ENCODE assay signal across 1 cellular context in the genomic region with DNA sequence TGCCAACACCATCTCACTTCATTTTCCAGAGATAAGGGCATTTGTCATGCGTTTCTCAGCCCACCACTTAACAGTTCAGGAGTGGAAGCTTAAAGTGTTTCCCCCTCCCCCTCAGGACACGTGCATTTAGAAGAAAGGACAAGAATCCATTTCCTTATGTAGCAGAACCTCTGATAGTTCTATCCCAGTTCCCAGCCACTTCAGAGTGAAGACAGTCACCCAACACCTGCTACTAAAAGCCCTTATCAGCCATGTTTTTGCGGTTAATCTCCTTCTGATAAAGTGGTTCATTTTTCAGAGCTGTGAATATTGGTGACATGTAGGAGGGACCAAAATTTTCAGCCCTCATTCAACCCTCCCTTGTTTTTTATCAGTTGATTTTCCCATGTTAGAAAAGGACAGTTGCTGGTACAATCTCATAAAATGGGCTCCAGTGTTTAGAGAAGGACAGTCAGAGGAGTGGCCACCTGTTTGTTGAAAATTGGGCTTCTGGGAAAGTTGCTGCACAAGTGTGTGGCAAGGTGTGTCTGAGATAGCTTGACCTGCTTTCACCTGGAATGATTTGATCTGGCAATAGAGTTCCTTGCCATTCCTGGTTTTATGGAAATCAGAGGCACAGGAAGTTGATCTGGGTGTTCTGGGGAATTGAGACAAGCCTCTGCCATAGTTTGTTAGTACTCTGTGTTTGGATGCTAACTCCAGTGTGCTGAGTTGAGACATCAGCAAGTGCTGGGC.
TF ChIP-seq lines count a peak whose summit lies in the region.

No MANE protein-coding gene starts in this region.

TF ChIP-seq in K562, 482 proteins besides CTCF, POLR2A, EP300 and RAD21 (continued from another document and continues in another):
- TF ChIP-seq, protein P1, sequence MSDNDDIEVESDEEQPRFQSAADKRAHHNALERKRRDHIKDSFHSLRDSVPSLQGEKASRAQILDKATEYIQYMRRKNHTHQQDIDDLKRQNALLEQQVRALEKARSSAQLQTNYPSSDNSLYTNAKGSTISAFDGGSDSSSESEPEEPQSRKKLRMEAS (CRISPR knock-in tag; IDR thresholded peaks at IDR 0.05) = peak; percentile 15; the same call in 1 of the 2 replicates
- TF ChIP-seq FOXM1 (IDR thresholded peaks at IDR 0.05; ENCODE audit: low read depth) (peak; percentile 26; the same call in 1 of the 2 replicates), FOXM1 (CRISPR knock-in tag; IDR thresholded peaks at IDR 0.05; ENCODE audit: low read depth) (no peak), NCOR1 (IDR thresholded peaks at IDR 0.05) (peak; percentile 51; the same call in 1 of the 2 replicates), KLF13 (tag; IDR thresholded peaks at IDR 0.05; ENCODE audit: borderline replicate concordance, low read depth) (no peak), MYC (IDR thresholded peaks at IDR 0.05; ENCODE audit: low read depth, low read length) (peak; percentile 48), MYC (CRISPR knock-in tag; IDR thresholded peaks at IDR 0.05; ENCODE audit: borderline replicate concordance, low read depth) (no peak), ZNF766 (CRISPR knock-in tag; conservative IDR thresholded peaks at IDR 0.05) (0 out of 2 replicates have a peak, but pooled peaks have one; percentile 43), SMARCE1 (IDR thresholded peaks at IDR 0.05) (0 out of 2 replicates have a peak, but pooled peaks have one; percentile 68), SMAD4 (CRISPR knock-in tag; conservative IDR thresholded peaks at IDR 0.05) (peak; percentile 34; the same call in 1 of the 2 replicates), ADNP (tag; IDR thresholded peaks at IDR 0.05) (no peak), NCOA1 (IDR thresholded peaks at IDR 0.05; ENCODE audit: low read depth) (no peak), ARNT (IDR thresholded peaks at IDR 0.05) (no peak), CHD1 (IDR thresholded peaks at IDR 0.05; ENCODE audit: low read length) (no peak), XRCC5 (IDR thresholded peaks at IDR 0.05; ENCODE audit: low read depth, low read length) (no peak), L3MBTL2 (IDR thresholded peaks at IDR 0.05) (peak; percentile 58), ZNF232 (CRISPR knock-in tag; IDR thresholded peaks at IDR 0.05) (no peak), SNIP1 (IDR thresholded peaks at IDR 0.05; ENCODE audit: low read depth) (no peak), KLF16 (IDR thresholded peaks at IDR 0.05) (peak; percentile 54; the same call in 1 of the 2 replicates), BCL6 (CRISPR knock-in tag; IDR thresholded peaks at IDR 0.05) (no peak), ZNF436 (CRISPR knock-in tag; IDR thresholded peaks at IDR 0.05) (no peak), SMARCA4 (IDR thresholded peaks at IDR 0.05) (peak; percentile 77; the same call in 1 of the 2 replicates), HDAC1 (IDR thresholded peaks at IDR 0.05) (peak in 1 of 2 experiments; percentile 32; a peak in 1 of 4 replicates), KDM2B (CRISPR knock-in tag; IDR thresholded peaks at IDR 0.05) (no peak), HIVEP1 (CRISPR knock-in tag; IDR thresholded peaks at IDR 0.05) (no peak), ARID1B (IDR thresholded peaks at IDR 0.05) (peak; percentile 79), JUND (IDR thresholded peaks at IDR 0.05; ENCODE audit: borderline replicate concordance, low read depth, low read length) (no peak), JUND (tag; IDR thresholded peaks at IDR 0.05; ENCODE audit: borderline replicate concordance, low read depth, low read length) (peak; percentile 33; the same call in 1 of the 3 replicates), FOSL1 (tag; conservative IDR thresholded peaks at IDR 0.05) (0 out of 2 replicates have a peak, but pooled peaks have one; percentile 27), NCOA2 (IDR thresholded peaks at IDR 0.05; ENCODE audit: partially characterized antibody in 2 of 2) (no peak), RCOR1 (IDR thresholded peaks at IDR 0.05; ENCODE audit: borderline replicate concordance in 1 of 2, low read depth in 2 of 2, low read length in 2 of 2) (peak in 1 of 2 experiments; percentile 85; a peak in 2 of 4 replicates), HDAC2 (IDR thresholded peaks at IDR 0.05) (peak; percentile 67; the same call in 1 of the 2 replicates), HLTF (IDR thresholded peaks at IDR 0.05) (no peak), STAG1 (CRISPR knock-in tag; IDR thresholded peaks at IDR 0.05; ENCODE audit: borderline replicate concordance) (no peak), GTF2F1 (IDR thresholded peaks at IDR 0.05; ENCODE audit: low read depth, low read length) (no peak), CBFA2T3 (IDR thresholded peaks at IDR 0.05) (peak; percentile 78), MEIS2 (IDR thresholded peaks at IDR 0.05; ENCODE audit: partially characterized antibody) (peak; percentile 94)
- TF ChIP-seq, protein P2, sequence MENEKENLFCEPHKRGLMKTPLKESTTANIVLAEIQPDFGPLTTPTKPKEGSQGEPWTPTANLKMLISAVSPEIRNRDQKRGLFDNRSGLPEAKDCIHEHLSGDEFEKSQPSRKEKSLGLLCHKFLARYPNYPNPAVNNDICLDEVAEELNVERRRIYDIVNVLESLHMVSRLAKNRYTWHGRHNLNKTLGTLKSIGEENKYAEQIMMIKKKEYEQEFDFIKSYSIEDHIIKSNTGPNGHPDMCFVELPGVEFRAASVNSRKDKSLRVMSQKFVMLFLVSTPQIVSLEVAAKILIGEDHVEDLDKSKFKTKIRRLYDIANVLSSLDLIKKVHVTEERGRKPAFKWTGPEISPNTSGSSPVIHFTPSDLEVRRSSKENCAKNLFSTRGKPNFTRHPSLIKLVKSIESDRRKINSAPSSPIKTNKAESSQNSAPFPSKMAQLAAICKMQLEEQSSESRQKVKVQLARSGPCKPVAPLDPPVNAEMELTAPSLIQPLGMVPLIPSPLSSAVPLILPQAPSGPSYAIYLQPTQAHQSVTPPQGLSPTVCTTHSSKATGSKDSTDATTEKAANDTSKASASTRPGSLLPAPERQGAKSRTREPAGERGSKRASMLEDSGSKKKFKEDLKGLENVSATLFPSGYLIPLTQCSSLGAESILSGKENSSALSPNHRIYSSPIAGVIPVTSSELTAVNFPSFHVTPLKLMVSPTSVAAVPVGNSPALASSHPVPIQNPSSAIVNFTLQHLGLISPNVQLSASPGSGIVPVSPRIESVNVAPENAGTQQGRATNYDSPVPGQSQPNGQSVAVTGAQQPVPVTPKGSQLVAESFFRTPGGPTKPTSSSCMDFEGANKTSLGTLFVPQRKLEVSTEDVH (IDR thresholded peaks at IDR 0.05; ENCODE audit: low read depth, partially characterized antibody) = no peak
- TF ChIP-seq, protein P3, sequence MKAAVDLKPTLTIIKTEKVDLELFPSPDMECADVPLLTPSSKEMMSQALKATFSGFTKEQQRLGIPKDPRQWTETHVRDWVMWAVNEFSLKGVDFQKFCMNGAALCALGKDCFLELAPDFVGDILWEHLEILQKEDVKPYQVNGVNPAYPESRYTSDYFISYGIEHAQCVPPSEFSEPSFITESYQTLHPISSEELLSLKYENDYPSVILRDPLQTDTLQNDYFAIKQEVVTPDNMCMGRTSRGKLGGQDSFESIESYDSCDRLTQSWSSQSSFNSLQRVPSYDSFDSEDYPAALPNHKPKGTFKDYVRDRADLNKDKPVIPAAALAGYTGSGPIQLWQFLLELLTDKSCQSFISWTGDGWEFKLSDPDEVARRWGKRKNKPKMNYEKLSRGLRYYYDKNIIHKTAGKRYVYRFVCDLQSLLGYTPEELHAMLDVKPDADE (conservative IDR thresholded peaks at IDR 0.05; ENCODE audit: control insufficient read depth, low read depth, low read length) = no peak
- TF ChIP-seq, protein P4, sequence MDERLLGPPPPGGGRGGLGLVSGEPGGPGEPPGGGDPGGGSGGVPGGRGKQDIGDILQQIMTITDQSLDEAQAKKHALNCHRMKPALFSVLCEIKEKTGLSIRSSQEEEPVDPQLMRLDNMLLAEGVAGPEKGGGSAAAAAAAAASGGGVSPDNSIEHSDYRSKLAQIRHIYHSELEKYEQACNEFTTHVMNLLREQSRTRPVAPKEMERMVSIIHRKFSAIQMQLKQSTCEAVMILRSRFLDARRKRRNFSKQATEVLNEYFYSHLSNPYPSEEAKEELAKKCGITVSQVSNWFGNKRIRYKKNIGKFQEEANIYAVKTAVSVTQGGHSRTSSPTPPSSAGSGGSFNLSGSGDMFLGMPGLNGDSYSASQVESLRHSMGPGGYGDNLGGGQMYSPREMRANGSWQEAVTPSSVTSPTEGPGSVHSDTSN (CRISPR knock-in tag; IDR thresholded peaks at IDR 0.05; ENCODE audit: low read depth) = no peak
- TF ChIP-seq, protein P4 (tag; conservative IDR thresholded peaks at IDR 0.05; ENCODE audit: low read depth) = peak; percentile 87
- TF ChIP-seq, protein P5, sequence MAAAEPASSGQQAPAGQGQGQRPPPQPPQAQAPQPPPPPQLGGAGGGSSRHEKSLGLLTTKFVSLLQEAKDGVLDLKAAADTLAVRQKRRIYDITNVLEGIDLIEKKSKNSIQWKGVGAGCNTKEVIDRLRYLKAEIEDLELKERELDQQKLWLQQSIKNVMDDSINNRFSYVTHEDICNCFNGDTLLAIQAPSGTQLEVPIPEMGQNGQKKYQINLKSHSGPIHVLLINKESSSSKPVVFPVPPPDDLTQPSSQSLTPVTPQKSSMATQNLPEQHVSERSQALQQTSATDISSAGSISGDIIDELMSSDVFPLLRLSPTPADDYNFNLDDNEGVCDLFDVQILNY (CRISPR knock-in tag; IDR thresholded peaks at IDR 0.05) = no peak
- TF ChIP-seq, protein P6, sequence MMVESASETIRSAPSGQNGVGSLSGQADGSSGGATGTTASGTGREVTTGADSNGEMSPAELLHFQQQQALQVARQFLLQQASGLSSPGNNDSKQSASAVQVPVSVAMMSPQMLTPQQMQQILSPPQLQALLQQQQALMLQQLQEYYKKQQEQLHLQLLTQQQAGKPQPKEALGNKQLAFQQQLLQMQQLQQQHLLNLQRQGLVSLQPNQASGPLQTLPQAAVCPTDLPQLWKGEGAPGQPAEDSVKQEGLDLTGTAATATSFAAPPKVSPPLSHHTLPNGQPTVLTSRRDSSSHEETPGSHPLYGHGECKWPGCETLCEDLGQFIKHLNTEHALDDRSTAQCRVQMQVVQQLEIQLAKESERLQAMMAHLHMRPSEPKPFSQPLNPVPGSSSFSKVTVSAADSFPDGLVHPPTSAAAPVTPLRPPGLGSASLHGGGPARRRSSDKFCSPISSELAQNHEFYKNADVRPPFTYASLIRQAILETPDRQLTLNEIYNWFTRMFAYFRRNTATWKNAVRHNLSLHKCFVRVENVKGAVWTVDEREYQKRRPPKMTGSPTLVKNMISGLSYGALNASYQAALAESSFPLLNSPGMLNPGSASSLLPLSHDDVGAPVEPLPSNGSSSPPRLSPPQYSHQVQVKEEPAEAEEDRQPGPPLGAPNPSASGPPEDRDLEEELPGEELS (CRISPR knock-in tag; IDR thresholded peaks at IDR 0.05; ENCODE audit: borderline replicate concordance) = no peak
- TF ChIP-seq, protein P7, sequence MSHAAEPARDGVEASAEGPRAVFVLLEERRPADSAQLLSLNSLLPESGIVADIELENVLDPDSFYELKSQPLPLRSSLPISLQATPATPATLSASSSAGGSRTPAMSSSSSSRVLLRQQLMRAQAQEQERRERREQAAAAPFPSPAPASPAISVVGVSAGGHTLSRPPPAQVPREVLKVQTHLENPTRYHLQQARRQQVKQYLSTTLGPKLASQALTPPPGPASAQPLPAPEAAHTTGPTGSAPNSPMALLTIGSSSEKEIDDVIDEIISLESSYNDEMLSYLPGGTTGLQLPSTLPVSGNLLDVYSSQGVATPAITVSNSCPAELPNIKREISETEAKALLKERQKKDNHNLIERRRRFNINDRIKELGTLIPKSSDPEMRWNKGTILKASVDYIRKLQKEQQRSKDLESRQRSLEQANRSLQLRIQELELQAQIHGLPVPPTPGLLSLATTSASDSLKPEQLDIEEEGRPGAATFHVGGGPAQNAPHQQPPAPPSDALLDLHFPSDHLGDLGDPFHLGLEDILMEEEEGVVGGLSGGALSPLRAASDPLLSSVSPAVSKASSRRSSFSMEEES (CRISPR knock-in tag; IDR thresholded peaks at IDR 0.05) = no peak; the same call in 1 of the 2 replicates
- TF ChIP-seq, protein P8, sequence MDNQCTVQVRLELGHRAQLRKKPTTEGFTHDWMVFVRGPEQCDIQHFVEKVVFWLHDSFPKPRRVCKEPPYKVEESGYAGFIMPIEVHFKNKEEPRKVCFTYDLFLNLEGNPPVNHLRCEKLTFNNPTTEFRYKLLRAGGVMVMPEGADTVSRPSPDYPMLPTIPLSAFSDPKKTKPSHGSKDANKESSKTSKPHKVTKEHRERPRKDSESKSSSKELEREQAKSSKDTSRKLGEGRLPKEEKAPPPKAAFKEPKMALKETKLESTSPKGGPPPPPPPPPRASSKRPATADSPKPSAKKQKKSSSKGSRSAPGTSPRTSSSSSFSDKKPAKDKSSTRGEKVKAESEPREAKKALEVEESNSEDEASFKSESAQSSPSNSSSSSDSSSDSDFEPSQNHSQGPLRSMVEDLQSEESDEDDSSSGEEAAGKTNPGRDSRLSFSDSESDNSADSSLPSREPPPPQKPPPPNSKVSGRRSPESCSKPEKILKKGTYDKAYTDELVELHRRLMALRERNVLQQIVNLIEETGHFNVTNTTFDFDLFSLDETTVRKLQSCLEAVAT (IDR thresholded peaks at IDR 0.05) = peak in 1 of 2 experiments; percentile 90; a peak in 2 of 4 replicates
- TF ChIP-seq, protein P9, sequence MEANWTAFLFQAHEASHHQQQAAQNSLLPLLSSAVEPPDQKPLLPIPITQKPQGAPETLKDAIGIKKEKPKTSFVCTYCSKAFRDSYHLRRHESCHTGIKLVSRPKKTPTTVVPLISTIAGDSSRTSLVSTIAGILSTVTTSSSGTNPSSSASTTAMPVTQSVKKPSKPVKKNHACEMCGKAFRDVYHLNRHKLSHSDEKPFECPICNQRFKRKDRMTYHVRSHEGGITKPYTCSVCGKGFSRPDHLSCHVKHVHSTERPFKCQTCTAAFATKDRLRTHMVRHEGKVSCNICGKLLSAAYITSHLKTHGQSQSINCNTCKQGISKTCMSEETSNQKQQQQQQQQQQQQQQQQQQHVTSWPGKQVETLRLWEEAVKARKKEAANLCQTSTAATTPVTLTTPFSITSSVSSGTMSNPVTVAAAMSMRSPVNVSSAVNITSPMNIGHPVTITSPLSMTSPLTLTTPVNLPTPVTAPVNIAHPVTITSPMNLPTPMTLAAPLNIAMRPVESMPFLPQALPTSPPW (CRISPR knock-in tag; IDR thresholded peaks at IDR 0.05) = peak; percentile 50
- TF ChIP-seq, protein P10, sequence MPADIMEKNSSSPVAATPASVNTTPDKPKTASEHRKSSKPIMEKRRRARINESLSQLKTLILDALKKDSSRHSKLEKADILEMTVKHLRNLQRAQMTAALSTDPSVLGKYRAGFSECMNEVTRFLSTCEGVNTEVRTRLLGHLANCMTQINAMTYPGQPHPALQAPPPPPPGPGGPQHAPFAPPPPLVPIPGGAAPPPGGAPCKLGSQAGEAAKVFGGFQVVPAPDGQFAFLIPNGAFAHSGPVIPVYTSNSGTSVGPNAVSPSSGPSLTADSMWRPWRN (IDR thresholded peaks at IDR 0.05; ENCODE audit: low read depth) = peak; percentile 51; the same call in 1 of the 2 replicates
